Comparison of ENCODE assay signal across 8 cellular contexts in genomic region chr1:154760469-154760933, GRCh38.
DNase-seq lines count a peak whose midpoint lies in the region; ATAC-seq, FAIRE-seq and TF ChIP-seq lines count a peak whose summit lies in the region.

No MANE protein-coding gene starts in this region.

- SMC1A ChIA-PET in GM12878 (lab: Charles Lee; ENCODE audit: uncharacterized antibody, unreplicated experiment), result interaction anchor here (0.9 to 1.1 kb wide), 3 partner anchors 9 to 95 kb away, joined by 3 to 5 read pairs (median 4); no protein-coding TSS in a partner anchor

- no peak overlapping the region; the same call in 1 of the 2 replicates for H3K9ac ChIP-seq in GM12878 (ENCODE audit: control insufficient read depth, insufficient read depth, low read length)

- peak; percentile 44 for TF ChIP-seq RAD21 in GM12878 (IDR thresholded peaks at IDR 0.05; ENCODE audit: insufficient read depth, low read depth, low read length)

- RAD21 ChIA-PET in GM12878 (lab: Charles Lee; ENCODE audit: unreplicated experiment), result interaction anchor here (1.4 to 2.3 kb wide), 2 partner anchors 91 to 201 kb away, joined by 5 to 6 read pairs; no protein-coding TSS in a partner anchor

- H3K79me2 ChIP-seq in GM12878 (ENCODE audit: control insufficient read depth, insufficient read depth, low read length), result no peaks in the 10 kb centered on the region

- no TSS peak for BruUV-seq in GM12878 (replicated peaks; lab: Mats Ljungman, UMichigan)

- no peak for DNase-seq in BJ (ENCODE audit: low read depth)
- peak; percentile 86 for DNase-seq in T-helper 9 cell
- DNase-seq in GM12878 (ENCODE audit: low read depth, low spot score), result no peak
- peak; percentile 92 for DNase-seq in iPS-NIHi11 (ENCODE audit: low spot score)
- peak; percentile 89 for DNase-seq in stimulated activated CD4-positive, alpha-beta T cell treated with anti-CD3 and anti-CD28 coated beads, Interleukin-2, amount 100 ng/mL, for 24 hours
- DNase-seq in occipital lobe (lab: John Stamatoyannopoulos, UW), result no peak

- peak; percentile 64 for ATAC-seq in HG03196 (IDR thresholded peaks at IDR 0.05; ENCODE audit: unreplicated experiment)
- ATAC-seq in GM12878, result peak; percentile 75
- no peak for ATAC-seq in GM21528 (IDR thresholded peaks at IDR 0.05; ENCODE audit: low FRiP score, unreplicated experiment)

- H3K9me3 ChIP-seq in GM12878 (replicated peaks; ENCODE audit: control insufficient read depth, insufficient read depth, low read length), result no peaks in the 10 kb centered on the region

- FAIRE-seq in GM12878 (lab: Jason Lieb, UNC), result no peak

- intact Hi-C loops in GM12878 (cut with micrococcal nuclease; ENCODE audit: unreplicated experiment), result no loop called here

- no peak for TF ChIP-seq POLR2A in GM12878 (IDR thresholded peaks at IDR 0.05; ENCODE audit: low read depth, low read length)

- in situ Hi-C loops in GM12878 (cut with MboI), result no loop called here

- peak overlapping the region; percentile 59 for H3K4me2 ChIP-seq in GM12878 (ENCODE audit: control insufficient read depth, insufficient read depth)

- no peaks in the 10 kb centered on the region for H4K20me1 ChIP-seq in GM12878 (ENCODE audit: control insufficient read depth, insufficient read depth)

- H3K36me3 ChIP-seq in BJ (ENCODE audit: control insufficient read depth, insufficient read depth, low read length) (no peaks in the 10 kb centered on the region), GM12878 (ENCODE audit: control insufficient read depth in 2 of 2, insufficient read depth in 2 of 2, low read length in 1 of 2) (no peaks in the 10 kb centered on the region; a peak in 1 of 4 replicates)

- H3K4me1 ChIP-seq in GM12878 (ENCODE audit: control insufficient read depth, insufficient read depth, low read length), result no peaks in the 10 kb centered on the region

- 18% methylated on average over 40 of the region's 54 CpGs for WGBS in GM12878 (ENCODE audit: insufficient coverage, insufficient replicate concordance, low lambda C conversion rate, missing lambda C conversion rate)

- peaks cover 6% of the 10 kb centered on the region for H3K27me3 ChIP-seq in BJ (ENCODE audit: control insufficient read depth, insufficient read depth, low read length)
- no peaks in the 10 kb centered on the region for H3K27me3 ChIP-seq in GM12878 (replicated peaks in 1 of 2; ENCODE audit: control insufficient read depth in 2 of 2, insufficient read depth in 2 of 2, low read length in 1 of 2)

- no peak overlapping the region for H3K4me3 ChIP-seq in BJ (ENCODE audit: low read depth, low read length)
- H3K4me3 ChIP-seq in GM12878, result peak overlapping the region; percentile 34; the same call in 1 of the 2 replicates

- POLR2A ChIA-PET in BJ (lab: Charles Lee), result no interaction called here
- POLR2A ChIA-PET in GM12878 (lab: Charles Lee), result interaction anchor here (0.8 kb wide), 1 partner anchor 16 kb away, joined by 3 read pairs; no protein-coding TSS in a partner anchor

- no peak overlapping the region for H3K27ac ChIP-seq in GM12878 (ENCODE audit: control insufficient read depth, insufficient read depth)

- CTCF ChIA-PET in BJ (lab: Yijun Ruan, JAX), result interaction anchor here (0.8 to 1.8 kb wide), 11 partner anchors 10 to 201 kb away, joined by 3 to 4 read pairs (median 3); no protein-coding TSS in a partner anchor
- CTCF ChIA-PET in GM12878 (lab: Yijun Ruan, JAX), result interaction anchor here (1.0 to 2.6 kb wide), 5 partner anchors 13 to 201 kb away, joined by 3 to 13 read pairs (median 3); no protein-coding TSS in a partner anchor

- no peak for TF ChIP-seq EP300 in GM12878 (IDR thresholded peaks at IDR 0.05; ENCODE audit: borderline replicate concordance in 1 of 2, control insufficient read depth in 1 of 2, low read depth in 2 of 2, low read length in 2 of 2)

- TF ChIP-seq CTCF in BJ (IDR thresholded peaks at IDR 0.05; ENCODE audit: insufficient read depth, low read depth, low read length) (peak; percentile 37), GM12878 (IDR thresholded peaks at IDR 0.05 in 2 of 3, conservative IDR thresholded peaks at IDR 0.05 in 1 of 3; ENCODE audit: control insufficient read depth in 2 of 3, extremely low read depth in 1 of 3, insufficient read depth in 1 of 3, low read depth in 3 of 3, low read length in 3 of 3) (peak; percentile 50 to 70 (median 61))

- H2AFZ ChIP-seq in GM12878 (ENCODE audit: control insufficient read depth, low read depth, low read length), result peak overlapping the region; percentile 70

TF ChIP-seq in GM12878, 131 proteins besides CTCF, POLR2A, EP300 and RAD21 (continues in another document):
- TF ChIP-seq FOXK2 (IDR thresholded peaks at IDR 0.05), result no peak
- TF ChIP-seq NFIC (IDR thresholded peaks at IDR 0.05; ENCODE audit: low read depth, low read length), result no peak
- peak; percentile 55; the same call in 1 of the 2 replicates for TF ChIP-seq YY1 (IDR thresholded peaks at IDR 0.05; ENCODE audit: low read depth, low read length)
- TF ChIP-seq E2F8 (IDR thresholded peaks at IDR 0.05; ENCODE audit: low read depth, partially characterized antibody), result no peak
- TF ChIP-seq TCF12 (IDR thresholded peaks at IDR 0.05; ENCODE audit: low read depth, low read length), result 0 out of 2 replicates have a peak, but pooled peaks have one; percentile 33
- TF ChIP-seq RELB (IDR thresholded peaks at IDR 0.05; ENCODE audit: low read depth), result no peak
- peak; percentile 48; the same call in 1 of the 2 replicates for TF ChIP-seq SMC3 (IDR thresholded peaks at IDR 0.05; ENCODE audit: borderline replicate concordance, low read length)
- no peak for TF ChIP-seq NKRF (conservative IDR thresholded peaks at IDR 0.05)
- no peak for TF ChIP-seq IKZF2 (IDR thresholded peaks at IDR 0.05)
- peak in 1 of 2 experiments; percentile 44; a peak in 1 of 3 replicates for TF ChIP-seq EGR1 (IDR thresholded peaks at IDR 0.05; ENCODE audit: borderline replicate concordance in 1 of 2, low read depth in 2 of 2, low read length in 2 of 2)
- peak; percentile 82; the same call in 1 of the 2 replicates for TF ChIP-seq TCF3 (IDR thresholded peaks at IDR 0.05; ENCODE audit: borderline replicate concordance, insufficient read depth, low read depth, low read length)
- no peak for TF ChIP-seq POLR2AphosphoS5 (IDR thresholded peaks at IDR 0.05; ENCODE audit: low read length)
- TF ChIP-seq TBL1XR1 (IDR thresholded peaks at IDR 0.05; ENCODE audit: low read depth, low read length), result no peak

Comparison
In these comparisons a context has a peak if more than half of its experiments do, and no peak if none do; other contexts are left out.
1. DNase-seq: peak in T-helper 9 cell (single experiment), iPS-NIHi11 (single experiment) and stimulated activated CD4-positive, alpha-beta T cell treated with anti-CD3 and anti-CD28 coated beads, Interleukin-2, amount 100 ng/mL, for 24 hours (2 of 2); none in BJ (single experiment), GM12878 (single experiment) and occipital lobe (single experiment).